In the genomic region with DNA sequence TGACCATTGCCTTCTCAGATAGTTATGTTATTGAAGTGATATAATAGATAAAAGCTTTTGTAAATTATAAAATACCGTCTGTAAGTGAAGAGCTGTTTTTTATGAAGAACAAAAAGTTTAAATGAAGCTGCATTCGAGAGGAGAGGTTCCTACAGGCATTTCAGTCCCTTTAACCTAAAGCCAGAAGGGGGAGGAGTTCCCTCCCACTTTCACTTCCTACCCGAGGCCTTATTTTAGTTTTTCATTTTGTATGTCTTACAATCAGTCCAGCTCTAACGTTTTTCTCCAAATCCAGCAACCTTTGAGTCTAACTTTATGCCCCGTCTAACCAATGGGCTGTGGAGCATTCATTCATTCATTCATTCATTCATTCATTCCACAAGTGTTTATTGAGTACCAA, we compare ENCODE assay signal across 17 cellular contexts. TPM values are rescaled to one million over a fixed set of nuclear protein-coding genes. Genes with fewer than 3 reads are reported as not detected.
DNase-seq lines count a peak whose midpoint lies in the region; ATAC-seq and TF ChIP-seq lines count a peak whose summit lies in the region.
"Had no signal": no experiment of that assay in that cellular context is flagged by ENCODE, and none has a peak within 500 bp of the region (broad histone marks: within the 10 kb centered on the region; RNA-seq: fewer than 3 reads in every experiment).

No MANE protein-coding gene starts in this region.

- ATAC-seq in HG03103 (IDR thresholded peaks at IDR 0.05; ENCODE audit: low read depth, unreplicated experiment) (peak; percentile 79), HG03520 (IDR thresholded peaks at IDR 0.05; ENCODE audit: unreplicated experiment) (no peak), GM19395 (IDR thresholded peaks at IDR 0.05; ENCODE audit: unreplicated experiment) (no peak)
- ATAC-seq: HCT116, HepG2 had no signal

- H4K20me1 ChIP-seq in BLaER1, result peaks cover 7% of the 10 kb centered on the region; the same call in 1 of the 2 replicates
- no peaks in the 10 kb centered on the region for H4K20me1 ChIP-seq in OCI-LY7 (ENCODE audit: insufficient read depth, low read length)

- no peaks in the 10 kb centered on the region for H3K36me3 Mint-ChIP-seq in activated CD4-positive, alpha-beta T cell treated with anti-CD3 and anti-CD28 coated beads, Interleukin-2, amount 10 ng/mL, durations not matched to agents 24 days and 14 days (ENCODE audit: low read depth)
- H3K36me3 Mint-ChIP-seq: CD4-positive, alpha-beta memory T cell had no signal

- no peaks in the 10 kb centered on the region for H3K79me2 ChIP-seq in OCI-LY7 (ENCODE audit: insufficient read depth, low read depth, low read length)

- no peak overlapping the region for H3K27ac ChIP-seq in BLaER1
- no peak overlapping the region for H3K27ac ChIP-seq in OCI-LY7 (ENCODE audit: low read depth, low read length, poor library complexity, severe bottlenecking)
- H3K27ac ChIP-seq: C4-2B, GM23248 had no signal

- no peak overlapping the region for H3K27ac Mint-ChIP-seq in activated CD4-positive, alpha-beta T cell treated with anti-CD3 and anti-CD28 coated beads, Interleukin-2, amount 10 ng/mL, durations not matched to agents 24 days and 14 days
- H3K27ac Mint-ChIP-seq: CD4-positive, alpha-beta memory T cell had no signal

- H3K4me1 ChIP-seq in BLaER1, result peaks cover 7% of the 10 kb centered on the region; the same call in 1 of the 2 replicates
- no peaks in the 10 kb centered on the region for H3K4me1 ChIP-seq in OCI-LY7 (ENCODE audit: insufficient read depth, low read length, poor library complexity, severe bottlenecking)

- no peak overlapping the region for H3K9ac ChIP-seq in BLaER1
- H3K9ac ChIP-seq: GM23248 had no signal

- CTCF ChIA-PET in OCI-LY7 (lab: Charles Lee; ENCODE audit: unreplicated experiment), result no interaction called here

- no peak overlapping the region for H2AFZ ChIP-seq in OCI-LY7 (ENCODE audit: low read length)
- H2AFZ ChIP-seq: GM23248 had no signal

- POLR2A ChIA-PET in OCI-LY7 (lab: Charles Lee), result no interaction called here

- intact Hi-C loops in OCI-LY7 (cut with micrococcal nuclease; ENCODE audit: unreplicated experiment), result no loop called here
- intact Hi-C loops in activated CD4-positive, alpha-beta T cell treated with anti-CD3 and anti-CD28 coated beads, Interleukin-2, amount 10 ng/mL, durations not matched to agents 24 days and 14 days (cut with micrococcal nuclease), result no loop called here

- no peaks in the 10 kb centered on the region for H3K9me3 ChIP-seq in BLaER1
- H3K9me3 ChIP-seq in OCI-LY7 (ENCODE audit: low read length), result no peaks in the 10 kb centered on the region

- peaks cover 95% of the 10 kb centered on the region for H3K27me3 ChIP-seq in BLaER1

- no peak for TF ChIP-seq CTCF in OCI-LY7 (conservative IDR thresholded peaks at IDR 0.05; ENCODE audit: low read length)

- H3K36me3 ChIP-seq in BLaER1, result no peaks in the 10 kb centered on the region
- H3K36me3 ChIP-seq in OCI-LY7 (ENCODE audit: insufficient read depth, low read length), result no peaks in the 10 kb centered on the region

- no TSS peak for BruUV-seq in OCI-LY7 (replicated peaks; lab: Mats Ljungman, UMichigan)

- H3K4me3 ChIP-seq in BLaER1 (no peak overlapping the region), OCI-LY7 (ENCODE audit: low read depth, low read length, poor library complexity, severe bottlenecking) (no peak overlapping the region)
- H3K4me3 ChIP-seq: GM23248 had no signal

- H3K4me2 ChIP-seq in BLaER1 (peak overlapping the region; percentile 9; the same call in 1 of the 2 replicates), OCI-LY7 (ENCODE audit: low read length) (no peak overlapping the region)

- DNase-seq in NAMALWA (ENCODE audit: low spot score) (peak; percentile 1), OCI-LY7 (ENCODE audit: low spot score) (peak; percentile 0), NCI-H526 (lab: John Stamatoyannopoulos, UW) (no peak)
- no peak for DNase-seq in activated CD4-positive, alpha-beta T cell treated with anti-CD3 and anti-CD28 coated beads, Interleukin-2, amount 10 ng/mL, durations not matched to agents 24 days and 14 days
- DNase-seq: ACHN; CD4-positive, alpha-beta memory T cell; DMS79 treated with DMSO at 0.1 percent for 48 hours; EL; GM23248 had no signal

- H3K4me3 Mint-ChIP-seq in activated CD4-positive, alpha-beta T cell treated with anti-CD3 and anti-CD28 coated beads, Interleukin-2, amount 10 ng/mL, durations not matched to agents 24 days and 14 days, result no peak overlapping the region
- H3K4me3 Mint-ChIP-seq: CD4-positive, alpha-beta memory T cell had no signal

- H3K27me3 Mint-ChIP-seq in activated CD4-positive, alpha-beta T cell treated with anti-CD3 and anti-CD28 coated beads, Interleukin-2, amount 10 ng/mL, durations not matched to agents 24 days and 14 days, result no peaks in the 10 kb centered on the region

- H3K9me3 Mint-ChIP-seq in activated CD4-positive, alpha-beta T cell treated with anti-CD3 and anti-CD28 coated beads, Interleukin-2, amount 10 ng/mL, durations not matched to agents 24 days and 14 days, result no peaks in the 10 kb centered on the region

- no peaks in the 10 kb centered on the region for H3K9me2 ChIP-seq in OCI-LY7 (ENCODE audit: insufficient read depth, low read length)

- no peaks in the 10 kb centered on the region for H3K4me1 Mint-ChIP-seq in activated CD4-positive, alpha-beta T cell treated with anti-CD3 and anti-CD28 coated beads, Interleukin-2, amount 10 ng/mL, durations not matched to agents 24 days and 14 days
- H3K4me1 Mint-ChIP-seq: CD4-positive, alpha-beta memory T cell had no signal

RNA-seq across cellular contexts. Expression of a gene that starts 16.5 kb away (rescaled TPM):
- not detected in 2 replicates for total RNA-seq in OCI-LY7 (2014; rRNA removed; shearing (Covaris generic))
- not detected in 2 replicates for total RNA-seq in OCI-LY7 (2022)
- not detected in 2 replicates for total RNA-seq in activated CD4-positive, alpha-beta T cell treated with anti-CD3 and anti-CD28 coated beads, Interleukin-2, amount 10 ng/mL, durations not matched to agents 24 days and 14 days
- total RNA-seq: A172; CD4-positive, alpha-beta memory T cell; GM23248; HepG2 had no signal

Comparison
In these comparisons a context has a peak if more than half of its experiments do, and no peak if none do; other contexts are left out.
1. DNase-seq: peak in NAMALWA (single experiment) and OCI-LY7 (single experiment); none in NCI-H526 (0 of 2) and activated CD4-positive, alpha-beta T cell treated with anti-CD3 and anti-CD28 coated beads, Interleukin-2, amount 10 ng/mL, durations not matched to agents 24 days and 14 days (single experiment).